In the genomic region with DNA sequence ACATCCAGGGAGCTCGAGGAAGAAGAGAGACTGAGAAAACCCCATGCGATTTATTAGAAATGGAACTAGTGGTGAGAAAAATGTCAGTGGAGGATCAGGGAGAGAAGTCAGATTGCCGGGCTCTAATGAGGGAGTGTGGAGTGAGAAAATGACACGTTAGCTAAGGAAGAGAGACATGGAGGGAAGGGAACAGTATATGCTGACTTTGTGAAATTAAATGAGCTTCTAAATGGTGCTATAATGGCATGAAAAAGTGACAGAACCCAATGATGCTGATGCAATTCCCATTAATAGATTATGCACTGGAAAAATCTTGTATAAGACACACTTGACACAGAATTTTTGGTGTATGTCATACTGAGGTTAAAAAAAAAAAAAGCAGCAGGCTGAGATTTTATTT, we compare ENCODE assay signal across 2 cellular contexts.
A peak's percentile ranks its signal among the peaks of the same experiment; 100 is the strongest.
TF ChIP-seq lines count a peak whose summit lies in the region.

No MANE protein-coding gene starts in this region.

TF ChIP-seq in GM23338, 12 proteins besides CTCF, POLR2A, EP300 and RAD21 (continues in another document):
- TF ChIP-seq NANOG (IDR thresholded peaks at IDR 0.05; ENCODE audit: borderline replicate concordance) (no peak), JUNB (IDR thresholded peaks at IDR 0.05; ENCODE audit: unreplicated experiment) (no peak), STAT1 (IDR thresholded peaks at IDR 0.05; ENCODE audit: unreplicated experiment) (no peak), EZH2 (IDR thresholded peaks at IDR 0.05; ENCODE audit: low read depth, unreplicated experiment) (no peak), ZNF331 (CRISPR knock-in tag; IDR thresholded peaks at IDR 0.05; ENCODE audit: low read depth) (no peak), CREB1 (CRISPR knock-in tag; IDR thresholded peaks at IDR 0.05; ENCODE audit: low read depth) (no peak), EZH2phosphoT487 (IDR thresholded peaks at IDR 0.05; ENCODE audit: unreplicated experiment) (no peak), REST (IDR thresholded peaks at IDR 0.05; ENCODE audit: unreplicated experiment) (no peak), POLR2AphosphoS5 (IDR thresholded peaks at IDR 0.05; ENCODE audit: low read depth) (no peak)
- TF ChIP-seq, protein P1, sequence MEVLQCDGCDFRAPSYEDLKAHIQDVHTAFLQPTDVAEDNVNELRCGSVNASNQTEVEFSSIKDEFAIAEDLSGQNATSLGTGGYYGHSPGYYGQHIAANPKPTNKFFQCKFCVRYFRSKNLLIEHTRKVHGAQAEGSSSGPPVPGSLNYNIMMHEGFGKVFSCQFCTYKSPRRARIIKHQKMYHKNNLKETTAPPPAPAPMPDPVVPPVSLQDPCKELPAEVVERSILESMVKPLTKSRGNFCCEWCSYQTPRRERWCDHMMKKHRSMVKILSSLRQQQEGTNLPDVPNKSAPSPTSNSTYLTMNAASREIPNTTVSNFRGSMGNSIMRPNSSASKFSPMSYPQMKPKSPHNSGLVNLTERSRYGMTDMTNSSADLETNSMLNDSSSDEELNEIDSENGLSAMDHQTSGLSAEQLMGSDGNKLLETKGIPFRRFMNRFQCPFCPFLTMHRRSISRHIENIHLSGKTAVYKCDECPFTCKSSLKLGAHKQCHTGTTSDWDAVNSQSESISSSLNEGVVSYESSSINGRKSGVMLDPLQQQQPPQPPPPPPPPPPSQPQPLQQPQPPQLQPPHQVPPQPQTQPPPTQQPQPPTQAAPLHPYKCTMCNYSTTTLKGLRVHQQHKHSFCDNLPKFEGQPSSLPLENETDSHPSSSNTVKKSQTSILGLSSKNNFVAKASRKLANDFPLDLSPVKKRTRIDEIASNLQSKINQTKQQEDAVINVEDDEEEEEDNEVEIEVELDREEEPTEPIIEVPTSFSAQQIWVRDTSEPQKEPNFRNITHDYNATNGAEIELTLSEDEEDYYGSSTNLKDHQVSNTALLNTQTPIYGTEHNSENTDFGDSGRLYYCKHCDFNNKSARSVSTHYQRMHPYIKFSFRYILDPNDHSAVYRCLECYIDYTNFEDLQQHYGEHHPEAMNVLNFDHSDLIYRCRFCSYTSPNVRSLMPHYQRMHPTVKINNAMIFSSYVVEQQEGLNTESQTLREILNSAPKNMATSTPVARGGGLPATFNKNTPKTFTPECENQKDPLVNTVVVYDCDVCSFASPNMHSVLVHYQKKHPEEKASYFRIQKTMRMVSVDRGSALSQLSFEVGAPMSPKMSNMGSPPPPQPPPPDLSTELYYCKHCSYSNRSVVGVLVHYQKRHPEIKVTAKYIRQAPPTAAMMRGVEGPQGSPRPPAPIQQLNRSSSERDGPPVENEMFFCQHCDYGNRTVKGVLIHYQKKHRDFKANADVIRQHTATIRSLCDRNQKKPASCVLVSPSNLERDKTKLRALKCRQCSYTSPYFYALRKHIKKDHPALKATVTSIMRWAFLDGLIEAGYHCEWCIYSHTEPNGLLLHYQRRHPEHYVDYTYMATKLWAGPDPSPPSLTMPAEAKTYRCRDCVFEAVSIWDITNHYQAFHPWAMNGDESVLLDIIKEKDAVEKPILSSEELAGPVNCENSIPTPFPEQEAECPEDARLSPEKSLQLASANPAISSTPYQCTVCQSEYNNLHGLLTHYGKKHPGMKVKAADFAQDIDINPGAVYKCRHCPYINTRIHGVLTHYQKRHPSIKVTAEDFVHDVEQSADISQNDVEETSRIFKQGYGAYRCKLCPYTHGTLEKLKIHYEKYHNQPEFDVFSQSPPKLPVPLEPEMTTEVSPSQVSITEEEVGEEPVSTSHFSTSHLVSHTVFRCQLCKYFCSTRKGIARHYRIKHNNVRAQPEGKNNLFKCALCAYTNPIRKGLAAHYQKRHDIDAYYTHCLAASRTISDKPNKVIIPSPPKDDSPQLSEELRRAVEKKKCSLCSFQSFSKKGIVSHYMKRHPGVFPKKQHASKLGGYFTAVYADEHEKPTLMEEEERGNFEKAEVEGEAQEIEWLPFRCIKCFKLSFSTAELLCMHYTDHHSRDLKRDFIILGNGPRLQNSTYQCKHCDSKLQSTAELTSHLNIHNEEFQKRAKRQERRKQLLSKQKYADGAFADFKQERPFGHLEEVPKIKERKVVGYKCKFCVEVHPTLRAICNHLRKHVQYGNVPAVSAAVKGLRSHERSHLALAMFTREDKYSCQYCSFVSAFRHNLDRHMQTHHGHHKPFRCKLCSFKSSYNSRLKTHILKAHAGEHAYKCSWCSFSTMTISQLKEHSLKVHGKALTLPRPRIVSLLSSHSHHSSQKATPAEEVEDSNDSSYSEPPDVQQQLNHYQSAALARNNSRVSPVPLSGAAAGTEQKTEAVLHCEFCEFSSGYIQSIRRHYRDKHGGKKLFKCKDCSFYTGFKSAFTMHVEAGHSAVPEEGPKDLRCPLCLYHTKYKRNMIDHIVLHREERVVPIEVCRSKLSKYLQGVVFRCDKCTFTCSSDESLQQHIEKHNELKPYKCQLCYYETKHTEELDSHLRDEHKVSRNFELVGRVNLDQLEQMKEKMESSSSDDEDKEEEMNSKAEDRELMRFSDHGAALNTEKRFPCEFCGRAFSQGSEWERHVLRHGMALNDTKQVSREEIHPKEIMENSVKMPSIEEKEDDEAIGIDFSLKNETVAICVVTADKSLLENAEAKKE (CRISPR knock-in tag; IDR thresholded peaks at IDR 0.05), result no peak

TF ChIP-seq in K562, 482 proteins besides CTCF, POLR2A, EP300 and RAD21:
- TF ChIP-seq, protein P2, sequence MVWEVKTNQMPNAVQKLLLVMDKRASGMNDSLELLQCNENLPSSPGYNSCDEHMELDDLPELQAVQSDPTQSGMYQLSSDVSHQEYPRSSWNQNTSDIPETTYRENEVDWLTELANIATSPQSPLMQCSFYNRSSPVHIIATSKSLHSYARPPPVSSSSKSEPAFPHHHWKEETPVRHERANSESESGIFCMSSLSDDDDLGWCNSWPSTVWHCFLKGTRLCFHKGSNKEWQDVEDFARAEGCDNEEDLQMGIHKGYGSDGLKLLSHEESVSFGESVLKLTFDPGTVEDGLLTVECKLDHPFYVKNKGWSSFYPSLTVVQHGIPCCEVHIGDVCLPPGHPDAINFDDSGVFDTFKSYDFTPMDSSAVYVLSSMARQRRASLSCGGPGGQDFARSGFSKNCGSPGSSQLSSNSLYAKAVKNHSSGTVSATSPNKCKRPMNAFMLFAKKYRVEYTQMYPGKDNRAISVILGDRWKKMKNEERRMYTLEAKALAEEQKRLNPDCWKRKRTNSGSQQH (CRISPR knock-in tag; IDR thresholded peaks at IDR 0.05), result no peak
- TF ChIP-seq SRF (CRISPR knock-in tag; IDR thresholded peaks at IDR 0.05) (no peak), ZNF740 (CRISPR knock-in tag; IDR thresholded peaks at IDR 0.05) (no peak), ZNF740 (tag; IDR thresholded peaks at IDR 0.05) (no peak), ELK3 (CRISPR knock-in tag; IDR thresholded peaks at IDR 0.05) (no peak), C11orf30 (IDR thresholded peaks at IDR 0.05; ENCODE audit: low read depth) (peak; percentile 34; the same call in 1 of the 2 replicates), ZBTB7A (IDR thresholded peaks at IDR 0.05; ENCODE audit: borderline replicate concordance, control insufficient read depth, low read depth, low read length) (no peak), KDM5B (IDR thresholded peaks at IDR 0.05; ENCODE audit: insufficient replicate concordance, low read depth, low read length) (no peak), MAFG (tag; conservative IDR thresholded peaks at IDR 0.05) (0 out of 2 replicates have a peak, but pooled peaks have one; percentile 14), ZNF316 (IDR thresholded peaks at IDR 0.05) (peak; percentile 59)
- TF ChIP-seq, protein P3, sequence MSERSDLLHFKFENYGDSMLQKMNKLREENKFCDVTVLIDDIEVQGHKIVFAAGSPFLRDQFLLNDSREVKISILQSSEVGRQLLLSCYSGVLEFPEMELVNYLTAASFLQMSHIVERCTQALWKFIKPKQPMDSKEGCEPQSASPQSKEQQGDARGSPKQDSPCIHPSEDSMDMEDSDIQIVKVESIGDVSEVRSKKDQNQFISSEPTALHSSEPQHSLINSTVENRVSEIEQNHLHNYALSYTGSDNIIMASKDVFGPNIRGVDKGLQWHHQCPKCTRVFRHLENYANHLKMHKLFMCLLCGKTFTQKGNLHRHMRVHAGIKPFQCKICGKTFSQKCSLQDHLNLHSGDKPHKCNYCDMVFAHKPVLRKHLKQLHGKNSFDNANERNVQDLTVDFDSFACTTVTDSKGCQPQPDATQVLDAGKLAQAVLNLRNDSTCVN (CRISPR knock-in tag; IDR thresholded peaks at IDR 0.05), result no peak
